ENCODE assay signal across 13 cellular contexts in genomic region chr1:165884009-165884689, GRCh38. TPM values are rescaled to one million over a fixed set of nuclear protein-coding genes. Genes with fewer than 3 reads are reported as not detected.
DNase-seq lines count a peak whose midpoint lies in the region; ATAC-seq and TF ChIP-seq lines count a peak whose summit lies in the region.
"Had no signal": no experiment of that assay in that cellular context is flagged by ENCODE, and none has a peak within 500 bp of the region (broad histone marks: within the 10 kb centered on the region; RNA-seq: fewer than 3 reads in every experiment).

No MANE protein-coding gene starts in this region.

- no peaks in the 10 kb centered on the region for H3K9me3 Mint-ChIP-seq in activated T-cell treated with anti-CD3 and anti-CD28 coated beads, Interleukin-2, amount 50 U/mL, for 24 hours
- H3K9me3 Mint-ChIP-seq: activated naive CD8-positive, alpha-beta T cell treated with anti-CD3 and anti-CD28 coated beads, Interleukin-2, amount 10 ng/mL, durations not matched to agents 7 days and 5 days had no signal

- DNase-seq in heart right ventricle, result no peak
- no peak for DNase-seq in Right ventricle myocardium inferior (ENCODE audit: missing footprints)
- DNase-seq in astrocyte of the spinal cord (ENCODE audit: low read depth, low spot score), result peak; percentile 19
- DNase-seq in lower lobe of right lung, result no peak
- DNase-seq in suprapubic skin (ENCODE audit: low spot score in 2 of 2), result no peak
- DNase-seq in activated T-cell treated with anti-CD3 and anti-CD28 coated beads, Interleukin-2, amount 50 U/mL, for 24 hours, result no peak
- DNase-seq in GM23248, result no peak
- no peak for DNase-seq in HAP-1 (ENCODE audit: low spot score in 2 of 2)
- DNase-seq: activated CD8-positive, alpha-beta memory T cell treated with anti-CD3 and anti-CD28 coated beads, Interleukin-2, amount 10 ng/mL, durations not matched to agents 7 days and 5 days; activated naive CD8-positive, alpha-beta T cell treated with anti-CD3 and anti-CD28 coated beads, Interleukin-2, amount 10 ng/mL, durations not matched to agents 7 days and 5 days; foreskin keratinocyte; GOT3; NCI-H524 had no signal

- peaks cover 22% of the 10 kb centered on the region for H3K36me3 Mint-ChIP-seq in activated T-cell treated with anti-CD3 and anti-CD28 coated beads, Interleukin-2, amount 50 U/mL, for 24 hours (ENCODE audit: low read depth)

- in situ Hi-C loops in astrocyte of the spinal cord (cut with HindIII; ENCODE audit: low sequenced_read_pairs), result no loop called here
- in situ Hi-C loops in GM23248 (cut with MboI), result no loop called here
- in situ Hi-C loops in HAP-1 (cut with MboI; ENCODE audit: low sequenced_read_pairs), result no loop called here

- no peak for TF ChIP-seq POLR2A in suprapubic skin (IDR thresholded peaks at IDR 0.05)

- peaks cover 9% of the 10 kb centered on the region; the same call in 1 of the 2 replicates for H4K20me1 ChIP-seq in GM23248 (ENCODE audit: insufficient read depth)

- no peaks in the 10 kb centered on the region for H3F3A ChIP-seq in GM23248 (ENCODE audit: insufficient read depth)

- 67 to 78% methylated on average over 9 of the region's 9 CpGs for WGBS in heart right ventricle, 2 donors
- WGBS in suprapubic skin, result 70% methylated on average over 8 of the region's 9 CpGs
- WGBS in GM23248 (ENCODE audit: low coverage in 1 of 2, low lambda C conversion rate in 2 of 2, missing lambda C conversion rate in 2 of 2), 2 experiments, result 91 to 92% methylated on average over 9 of the region's 9 CpGs

- H3K9ac ChIP-seq in GM23248, result no peak overlapping the region

- peaks cover 100% of the 10 kb centered on the region for H3K79me2 ChIP-seq in GM23248 (ENCODE audit: insufficient read depth)

- H3K4me3 Mint-ChIP-seq in activated T-cell treated with anti-CD3 and anti-CD28 coated beads, Interleukin-2, amount 50 U/mL, for 24 hours, result no peak overlapping the region
- H3K4me3 Mint-ChIP-seq: activated CD8-positive, alpha-beta memory T cell treated with anti-CD3 and anti-CD28 coated beads, Interleukin-2, amount 10 ng/mL, durations not matched to agents 7 days and 5 days; activated naive CD8-positive, alpha-beta T cell treated with anti-CD3 and anti-CD28 coated beads, Interleukin-2, amount 10 ng/mL, durations not matched to agents 7 days and 5 days had no signal

- ATAC-seq in heart right ventricle (peak in 6 of 8 donors; percentile 34 to 50 (median 46)), Right ventricle myocardium inferior (no peak), lower lobe of right lung (peak; percentile 28 to 46)
- ATAC-seq: activated CD8-positive, alpha-beta memory T cell treated with anti-CD3 and anti-CD28 coated beads, Interleukin-2, amount 10 ng/mL, durations not matched to agents 7 days and 5 days had no signal

- H3K27ac Mint-ChIP-seq in activated T-cell treated with anti-CD3 and anti-CD28 coated beads, Interleukin-2, amount 50 U/mL, for 24 hours, result no peak overlapping the region
- H3K27ac Mint-ChIP-seq: activated CD8-positive, alpha-beta memory T cell treated with anti-CD3 and anti-CD28 coated beads, Interleukin-2, amount 10 ng/mL, durations not matched to agents 7 days and 5 days; activated naive CD8-positive, alpha-beta T cell treated with anti-CD3 and anti-CD28 coated beads, Interleukin-2, amount 10 ng/mL, durations not matched to agents 7 days and 5 days had no signal

- TF ChIP-seq CTCF in heart right ventricle (IDR thresholded peaks at IDR 0.05) (no peak), astrocyte of the spinal cord (IDR thresholded peaks at IDR 0.05; ENCODE audit: low read depth, low read length) (no peak), lower lobe of right lung (IDR thresholded peaks at IDR 0.05) (no peak), suprapubic skin (IDR thresholded peaks at IDR 0.05) (no peak)

- H3K27me3 ChIP-seq in heart right ventricle (no peaks in the 10 kb centered on the region), lower lobe of right lung (ENCODE audit: low read depth) (no peaks in the 10 kb centered on the region), suprapubic skin (no peaks in the 10 kb centered on the region), GM23248 (replicated peaks; ENCODE audit: insufficient read depth) (no peaks in the 10 kb centered on the region), HAP-1 (ENCODE audit: low read depth) (no peaks in the 10 kb centered on the region)
- H3K27me3 ChIP-seq: foreskin keratinocyte had no signal

- intact Hi-C loops in heart right ventricle (cut with DNase I), result no loop called here
- intact Hi-C loops in Right ventricle myocardium inferior (cut with DNase I), result no loop called here
- intact Hi-C loops in lower lobe of right lung (cut with DNase I), result no loop called here

- peaks cover 5 to 42% (median 26%) of the 10 kb centered on the region in 9 donors for H3K4me1 ChIP-seq in heart right ventricle
- peaks cover 14% of the 10 kb centered on the region for H3K4me1 ChIP-seq in lower lobe of right lung
- peaks cover 14% of the 10 kb centered on the region for H3K4me1 ChIP-seq in suprapubic skin
- H3K4me1 ChIP-seq in GM23248 (ENCODE audit: insufficient read depth), result peaks cover 17% of the 10 kb centered on the region
- H3K4me1 ChIP-seq in HAP-1, result peaks cover 29% of the 10 kb centered on the region

- no peak for TF ChIP-seq EP300 in suprapubic skin (IDR thresholded peaks at IDR 0.05)

- H3K9me3 ChIP-seq in heart right ventricle (no peaks in the 10 kb centered on the region), lower lobe of right lung (no peaks in the 10 kb centered on the region), suprapubic skin (no peaks in the 10 kb centered on the region), GM23248 (ENCODE audit: low read depth) (no peaks in the 10 kb centered on the region), HAP-1 (no peaks in the 10 kb centered on the region)

- no peaks in the 10 kb centered on the region for H3K9me2 ChIP-seq in GM23248 (ENCODE audit: insufficient read depth)

- peaks cover 27% of the 10 kb centered on the region for H3K4me1 Mint-ChIP-seq in activated T-cell treated with anti-CD3 and anti-CD28 coated beads, Interleukin-2, amount 50 U/mL, for 24 hours (ENCODE audit: low read depth)

- H3K4me3 ChIP-seq in heart right ventricle, result no peak overlapping the region
- no peak overlapping the region for H3K4me3 ChIP-seq in astrocyte of the spinal cord (ENCODE audit: low read depth, low read length)
- H3K4me3 ChIP-seq in lower lobe of right lung, result no peak overlapping the region
- no peak overlapping the region for H3K4me3 ChIP-seq in suprapubic skin
- H3K4me3 ChIP-seq in GM23248, result no peak overlapping the region
- H3K4me3 ChIP-seq in HAP-1, result no peak overlapping the region

- no peaks in the 10 kb centered on the region for H3K27me3 Mint-ChIP-seq in activated T-cell treated with anti-CD3 and anti-CD28 coated beads, Interleukin-2, amount 50 U/mL, for 24 hours
- H3K27me3 Mint-ChIP-seq: activated CD8-positive, alpha-beta memory T cell treated with anti-CD3 and anti-CD28 coated beads, Interleukin-2, amount 10 ng/mL, durations not matched to agents 7 days and 5 days; activated naive CD8-positive, alpha-beta T cell treated with anti-CD3 and anti-CD28 coated beads, Interleukin-2, amount 10 ng/mL, durations not matched to agents 7 days and 5 days had no signal

- H3K4me2 ChIP-seq in GM23248 (ENCODE audit: unreplicated experiment), result no peak overlapping the region

- no peak overlapping the region for H2AFZ ChIP-seq in GM23248

- H3K36me3 ChIP-seq in heart right ventricle (no peaks in the 10 kb centered on the region), lower lobe of right lung (no peaks in the 10 kb centered on the region), suprapubic skin (no peaks in the 10 kb centered on the region), GM23248 (ENCODE audit: low read depth) (no peaks in the 10 kb centered on the region), HAP-1 (replicated peaks) (no peaks in the 10 kb centered on the region)

- H3K27ac ChIP-seq in heart right ventricle (peak overlapping the region in 3 of 10 donors; percentile 9 to 26 (median 24)), lower lobe of right lung (no peak overlapping the region), suprapubic skin (peak overlapping the region; percentile 25), GM23248 (no peak overlapping the region)
- H3K27ac ChIP-seq: foreskin keratinocyte had no signal

RNA-seq across cellular contexts. Expression of gene UCK2, which starts 56.7 kb away (rescaled TPM):
- total RNA-seq in heart right ventricle (10 to 100 TPM in 6 of 10 donors, 1 to 10 TPM in 4; 7.3 to 22.0 (median 11.3) TPM), Right ventricle myocardium inferior (8.4 TPM), lower lobe of right lung (8.3 TPM), suprapubic skin (10 to 100 TPM; 44.8 to 51.5 (median 45.4) TPM)
- polyA plus RNA-seq in heart right ventricle (10 to 100 TPM in 1 of 2 donors, 1 to 10 TPM in 1; 6.7 to 36.4 TPM), GM23248 (2016; fragmentation: Nextera tagmentation; extraction: Ambion mirVana) (75.1 and 78.2 TPM in 2 replicates)
- total RNA-seq in GM23248 (2014; rRNA removed; shearing (Covaris generic)), result 75.4 and 81.9 TPM in 2 replicates
